ENCODE assay signal across 16 cellular contexts in the genomic region with DNA sequence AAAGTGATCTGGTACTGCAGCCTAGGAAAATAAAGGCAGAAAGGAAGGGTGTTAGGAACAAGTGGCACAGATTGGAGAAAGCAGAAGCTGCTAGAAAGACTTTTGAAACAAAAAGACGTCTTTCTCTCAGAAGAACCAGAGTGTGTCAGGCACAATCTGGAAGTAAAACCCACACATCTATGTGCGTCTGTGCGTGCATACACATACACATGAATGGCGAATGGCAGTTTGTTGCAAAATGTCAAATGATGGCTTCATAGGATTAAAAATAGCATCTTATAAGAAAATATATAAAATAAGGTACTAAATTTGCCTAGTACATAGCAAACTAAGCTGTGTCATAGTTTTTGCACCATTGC.
"Had no signal": no experiment of that assay in that cellular context is flagged by ENCODE, and none has a peak within 500 bp of the region (broad histone marks: within the 10 kb centered on the region; RNA-seq: fewer than 3 reads in every experiment).

No MANE protein-coding gene starts in this region.

- H3K4me3 Mint-ChIP-seq: effector memory CD8-positive, alpha-beta T cell; T-helper 2 cell treated with Interferon-gamma antibody and Interleukin-4, amounts not matched to agents 5 μg/mL and 100 μg/mL, for 36 hours had no signal

- H3K4me2 ChIP-seq: hepatocyte had no signal

- H3K79me2 ChIP-seq: hepatocyte had no signal

- H3K36me3 ChIP-seq: left ventricle myocardium inferior, tibial nerve had no signal

- H3K27ac Mint-ChIP-seq: activated naive CD4-positive, alpha-beta T cell treated with anti-CD3 and anti-CD28 coated beads, Interleukin-2, amount 50 U/mL, for 72 hours; effector memory CD8-positive, alpha-beta T cell; T-helper 2 cell treated with Interferon-gamma antibody and Interleukin-4, amounts not matched to agents 5 μg/mL and 100 μg/mL, for 36 hours had no signal

- H3K9me3 ChIP-seq: body of pancreas had no signal

- H3K27me3 Mint-ChIP-seq: effector memory CD8-positive, alpha-beta T cell had no signal

- H3K27ac ChIP-seq: body of pancreas, epithelial cell of prostate, hepatocyte, left ventricle myocardium inferior, skin epidermis, tibial nerve had no signal

- H3K27me3 ChIP-seq: body of pancreas, hepatocyte, tibial nerve had no signal

- H3K4me3 ChIP-seq: body of pancreas, hepatocyte, left ventricle myocardium inferior, skin epidermis, tibial nerve had no signal

- H2AFZ ChIP-seq: hepatocyte had no signal

- DNase-seq: activated CD4-positive, alpha-beta T cell treated with anti-CD3 and anti-CD28 coated beads, Interleukin-2, amount 50 U/mL, for 4 hours; activated CD4-positive, CD25-positive, alpha-beta regulatory T cell treated with anti-CD3 and anti-CD28 coated beads, Interleukin-2, amount 50 U/mL, for 72 hours; activated effector memory CD4-positive, alpha-beta T cell treated with Interleukin-2 at 50 U/mL for 16 hours; activated T-cell treated with anti-CD3 and anti-CD28 coated beads, Interleukin-2, amount 50 U/mL, for 1 hour; amniotic stem cell; body of pancreas; central memory CD4-positive, alpha-beta T cell; effector memory CD8-positive, alpha-beta T cell; kidney; left ventricle myocardium inferior had no signal

- ATAC-seq: activated naive CD4-positive, alpha-beta T cell treated with anti-CD3 and anti-CD28 coated beads, Interleukin-2, amount 50 U/mL, for 72 hours; body of pancreas; effector memory CD8-positive, alpha-beta T cell had no signal

- H3K36me3 Mint-ChIP-seq: activated naive CD4-positive, alpha-beta T cell treated with anti-CD3 and anti-CD28 coated beads, Interleukin-2, amount 50 U/mL, for 72 hours had no signal
